In the genomic region with DNA sequence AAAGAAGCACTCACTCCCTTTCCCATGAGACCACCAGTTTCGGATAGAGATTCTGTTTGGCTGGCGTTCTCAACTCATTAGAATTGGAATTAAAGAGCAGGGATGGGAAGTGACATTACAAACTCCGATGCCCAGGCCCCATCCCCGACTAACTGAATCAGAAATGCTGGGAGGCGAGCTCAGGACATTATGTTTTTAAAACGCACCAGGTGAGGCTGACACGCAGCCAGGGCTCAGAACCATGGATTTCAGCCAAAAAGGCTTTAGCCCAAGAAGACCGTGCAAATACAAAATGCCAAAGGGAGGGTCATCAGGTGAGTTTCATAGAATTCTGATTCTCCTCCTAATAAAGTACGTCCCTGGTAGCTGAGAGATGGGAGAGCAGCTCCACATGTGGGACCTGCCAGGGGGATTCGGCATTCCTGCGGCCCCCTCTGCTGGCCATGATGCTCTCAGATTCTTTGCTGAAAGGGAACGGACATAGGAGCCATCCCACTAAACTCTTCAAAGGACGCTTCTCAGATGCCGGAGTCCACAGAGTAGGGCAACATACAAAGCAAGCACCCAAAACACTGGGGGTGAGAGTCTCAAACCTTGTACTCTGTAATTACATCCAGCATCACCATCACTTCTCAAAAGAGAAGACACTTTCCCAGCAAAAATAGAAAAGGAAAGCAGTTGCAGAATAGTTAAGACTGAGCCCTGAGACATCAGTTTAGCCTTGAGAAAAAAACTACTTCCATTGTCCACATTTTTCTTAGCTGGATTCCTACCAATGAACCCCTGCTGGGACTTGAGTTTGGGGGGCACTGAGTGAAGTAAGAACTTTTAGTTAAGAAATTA, we compare ENCODE assay signal across 8 cellular contexts.
A peak's percentile ranks its signal among the peaks of the same experiment; 100 is the strongest.
DNase-seq lines count a peak whose midpoint lies in the region; ATAC-seq, FAIRE-seq and TF ChIP-seq lines count a peak whose summit lies in the region.
"Had no signal": no experiment of that assay in that cellular context is flagged by ENCODE, and none has a peak within 500 bp of the region (broad histone marks: within the 10 kb centered on the region; RNA-seq: fewer than 3 reads in every experiment).

No MANE protein-coding gene starts in this region.

- H3K27me3 ChIP-seq in Loucy (ENCODE audit: insufficient read depth, low read length, poor library complexity, severe bottlenecking) (no peaks in the 10 kb centered on the region), breast epithelium (peaks cover 0 to 34% of the 10 kb centered on the region in 2 donors), osteoblast (ENCODE audit: insufficient read depth, low read length) (no peaks in the 10 kb centered on the region)

- ATAC-seq in GM18505 (IDR thresholded peaks at IDR 0.05; ENCODE audit: unreplicated experiment), result no peak

- DNase-seq in Daoy (ENCODE audit: low read depth) (peak; percentile 68), breast epithelium (ENCODE audit: low spot score in 2 of 2) (peak in 1 of 2 donors; percentile 58), osteoblast (ENCODE audit: insufficient read length, low spot score, missing footprints) (no peak), H54 (ENCODE audit: insufficient read length, low spot score) (no peak)
- no peak for DNase-seq in activated effector memory CD4-positive, alpha-beta T cell treated with anti-CD3 and anti-CD28 coated beads, Interleukin-2, amount 50 U/mL, for 16 hours
- DNase-seq: NCI-H2081 treated with DMSO at 0.1 percent for 48 hours had no signal

- TF ChIP-seq POLR2A in breast epithelium (IDR thresholded peaks at IDR 0.05), result no peak
- no peak for TF ChIP-seq POLR2A in H54 (IDR thresholded peaks at IDR 0.05; ENCODE audit: low read depth, low read length)
- TF ChIP-seq POLR2A in GM18505 (IDR thresholded peaks at IDR 0.05; ENCODE audit: borderline replicate concordance, extremely low read depth, insufficient read depth, insufficient read length), result no peak

- H2AFZ ChIP-seq in Loucy (ENCODE audit: low read length) (no peak overlapping the region), osteoblast (ENCODE audit: low read length) (no peak overlapping the region)

- H3K9me3 ChIP-seq in Loucy (ENCODE audit: insufficient read depth, low read depth, low read length), result no peaks in the 10 kb centered on the region
- H3K9me3 ChIP-seq in breast epithelium, result no peaks in the 10 kb centered on the region
- H3K9me3 ChIP-seq in osteoblast (ENCODE audit: low read depth, low read length), result no peaks in the 10 kb centered on the region

- no peaks in the 10 kb centered on the region for H3K4me1 ChIP-seq in Loucy (ENCODE audit: insufficient read depth, low read length, poor library complexity, severe bottlenecking)
- H3K4me1 ChIP-seq in breast epithelium, result no peaks in the 10 kb centered on the region
- H3K4me1 ChIP-seq in osteoblast (ENCODE audit: insufficient read depth, low read length), result no peaks in the 10 kb centered on the region

- FAIRE-seq in H54 (lab: Jason Lieb, UNC), result no peak

- no peaks in the 10 kb centered on the region for H3K79me2 ChIP-seq in Loucy (ENCODE audit: insufficient read depth, low read length)
- H3K79me2 ChIP-seq in osteoblast (ENCODE audit: insufficient read depth, low read length), result no peaks in the 10 kb centered on the region

- H3K4me3 ChIP-seq in Loucy (ENCODE audit: low read length, poor library complexity, severe bottlenecking) (no peak overlapping the region), breast epithelium (no peak overlapping the region), osteoblast (ENCODE audit: insufficient read depth, low read length) (no peak overlapping the region)

- no peaks in the 10 kb centered on the region for H4K20me1 ChIP-seq in Loucy (ENCODE audit: insufficient read depth, low read length, poor library complexity, severe bottlenecking)
- no peaks in the 10 kb centered on the region for H4K20me1 ChIP-seq in osteoblast (ENCODE audit: insufficient read depth, low read length)

- no peaks in the 10 kb centered on the region for H3K9me2 ChIP-seq in Loucy (replicated peaks; ENCODE audit: low read depth, low read length)

- no peaks in the 10 kb centered on the region for H3F3A ChIP-seq in Loucy (ENCODE audit: low read depth)

- no peak overlapping the region for H3K27ac ChIP-seq in breast epithelium
- H3K27ac ChIP-seq in osteoblast (ENCODE audit: low read depth, low read length), result no peak overlapping the region

- H3K4me2 ChIP-seq in Loucy (ENCODE audit: low read depth, low read length, poor library complexity, severe bottlenecking) (no peak overlapping the region), osteoblast (ENCODE audit: insufficient read depth, low read length) (no peak overlapping the region)

- no peaks in the 10 kb centered on the region for H3K36me3 ChIP-seq in Loucy (ENCODE audit: insufficient read depth, low read length)
- no peaks in the 10 kb centered on the region for H3K36me3 ChIP-seq in breast epithelium
- no peaks in the 10 kb centered on the region for H3K36me3 ChIP-seq in osteoblast (ENCODE audit: insufficient read depth, low read length)

- no peak overlapping the region for H3K9ac ChIP-seq in Loucy (ENCODE audit: low read depth, low read length, poor library complexity, severe bottlenecking)

- intact Hi-C loops in breast epithelium (cut with DNase I; ENCODE audit: low total_unique reads), result no loop called here

- TF ChIP-seq CTCF in Loucy (conservative IDR thresholded peaks at IDR 0.05; ENCODE audit: low read length), result peak; percentile 54
- TF ChIP-seq CTCF in breast epithelium (IDR thresholded peaks at IDR 0.05), result peak in 2 of 3 donors; percentile 23 to 56
- TF ChIP-seq CTCF in osteoblast (IDR thresholded peaks at IDR 0.05; ENCODE audit: extremely low read depth, low read depth, low read length), result peak; percentile 6
